23 cellular contexts compared by ENCODE assay signal in the genomic region with DNA sequence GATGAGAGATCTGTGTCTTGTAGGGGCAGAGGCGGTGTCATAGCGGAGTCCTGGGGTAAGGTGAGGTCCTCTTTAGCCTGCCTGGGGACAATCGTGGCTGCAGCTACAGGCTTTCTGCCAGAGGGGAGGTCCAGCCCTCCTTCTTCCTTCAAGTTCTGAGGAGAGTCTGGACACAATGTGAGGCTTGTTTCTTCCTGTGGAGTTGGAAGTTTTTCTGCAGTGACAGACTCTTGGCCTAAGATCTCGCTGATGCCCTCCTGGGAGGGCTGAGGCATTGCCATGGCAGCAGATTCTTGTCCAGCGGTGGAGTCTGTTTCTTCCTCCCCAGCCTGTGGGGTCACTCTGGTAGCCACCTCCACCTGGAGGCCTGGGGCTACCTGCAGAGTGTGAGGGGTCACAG. TPM values are rescaled to one million over a fixed set of nuclear protein-coding genes. Genes with fewer than 3 reads are reported as not detected.
A peak's percentile ranks its signal among the peaks of the same experiment; 100 is the strongest.
DNase-seq lines count a peak whose midpoint lies in the region; ATAC-seq and TF ChIP-seq lines count a peak whose summit lies in the region.
"Had no signal": no experiment of that assay in that cellular context is flagged by ENCODE, and none has a peak within 500 bp of the region (broad histone marks: within the 10 kb centered on the region; RNA-seq: fewer than 3 reads in every experiment).

No MANE protein-coding gene starts in this region.

- H3K27me3 Mint-ChIP-seq in activated naive CD4-positive, alpha-beta T cell treated with anti-CD3 and anti-CD28 coated beads for 36 hours (ENCODE audit: low read depth) = peaks cover 5% of the 10 kb centered on the region
- peaks cover 5% of the 10 kb centered on the region for H3K27me3 Mint-ChIP-seq in endodermal cell (ENCODE audit: insufficient read depth)

- no peak overlapping the region for H3K4me3 Mint-ChIP-seq in activated naive CD4-positive, alpha-beta T cell treated with anti-CD3 and anti-CD28 coated beads for 36 hours
- no peak overlapping the region for H3K4me3 Mint-ChIP-seq in endodermal cell

- H3K14ac ChIP-seq in neuronal stem cell (ENCODE audit: low read length) = no peak overlapping the region

- intact Hi-C loops in activated naive CD4-positive, alpha-beta T cell treated with anti-CD3 and anti-CD28 coated beads for 36 hours (cut with micrococcal nuclease) = no loop called here

- no peaks in the 10 kb centered on the region for H3K4me1 ChIP-seq in endodermal cell (ENCODE audit: control insufficient read depth, insufficient read depth, low read length)
- H3K4me1 ChIP-seq in neuronal stem cell (ENCODE audit: control insufficient read depth in 2 of 2, insufficient read depth in 1 of 2, low read depth in 1 of 2, low read length in 2 of 2) = peaks cover 2 to 4% of the 10 kb centered on the region in 2 donors

- peak; percentile 2 for DNase-seq in activated naive CD4-positive, alpha-beta T cell treated with anti-CD3 and anti-CD28 coated beads for 36 hours
- no peak for DNase-seq in activated naive CD4-positive, alpha-beta T cell (lab: John Stamatoyannopoulos, UW)
- DNase-seq in endodermal cell (no peak), neuronal stem cell (ENCODE audit: low spot score) (no peak), amniotic stem cell (lab: John Stamatoyannopoulos, UW) (no peak), mucosa of gallbladder (ENCODE audit: low spot score) (no peak)
- DNase-seq: DMS 273 treated with DMSO at 0.1 percent for 48 hours, GDM1, GOT3, Kasumi-1, MM.1S, NCI-H1105, NCI-H1694, NCI-H2107, NCI-H226, NCI-H524 treated with DMSO at 0.1 percent for 48 hours, Peyer's patch, SHP77 had no signal

- H3K9me3 ChIP-seq in endodermal cell (ENCODE audit: control insufficient read depth, low read length) (no peaks in the 10 kb centered on the region), neuronal stem cell (replicated peaks in 1 of 2; ENCODE audit: control insufficient read depth in 2 of 2, insufficient read depth in 1 of 2, low read depth in 1 of 2, low read length in 2 of 2) (no peaks in the 10 kb centered on the region)
- H3K9me3 ChIP-seq: Peyer's patch had no signal

- no peak overlapping the region for H3K4me2 ChIP-seq in neuronal stem cell (ENCODE audit: insufficient read depth, low read length, poor library complexity, severe bottlenecking)

- WGBS in endodermal cell (ENCODE audit: insufficient coverage in 1 of 2, insufficient read length in 1 of 2), 2 experiments = 91 to 100% methylated on average over 2 to 5 of the region's 5 CpGs
- no CpG with 5 or more reads among the region's 5 CpGs for WGBS in neuronal stem cell (ENCODE audit: extremely low coverage in 2 of 2, insufficient read length in 2 of 2, insufficient replicate concordance in 1 of 2), 2 donors

- H3K23ac ChIP-seq in neuronal stem cell (ENCODE audit: low read depth, low read length, poor library complexity) = peak overlapping the region; percentile 5

- no peak overlapping the region for H2AFZ ChIP-seq in neuronal stem cell (ENCODE audit: low read length)

- no peak overlapping the region for H2BK12ac ChIP-seq in neuronal stem cell (ENCODE audit: low read length)

- no peak for ATAC-seq in HG02588 (IDR thresholded peaks at IDR 0.05; ENCODE audit: unreplicated experiment)
- no peak for ATAC-seq in HG03045 (IDR thresholded peaks at IDR 0.05; ENCODE audit: unreplicated experiment)
- ATAC-seq: GM12878 had no signal

- no peak overlapping the region for H3K9ac ChIP-seq in endodermal cell (ENCODE audit: extremely low read depth, low read length, poor library complexity, severe bottlenecking)
- H3K9ac ChIP-seq in neuronal stem cell (ENCODE audit: low read depth, low read length, poor library complexity) = peak overlapping the region; percentile 12

- no peak overlapping the region for H3K27ac Mint-ChIP-seq in activated naive CD4-positive, alpha-beta T cell treated with anti-CD3 and anti-CD28 coated beads for 36 hours
- H3K27ac Mint-ChIP-seq in endodermal cell = no peak overlapping the region
- H3K27ac Mint-ChIP-seq: IgD-negative memory B cell had no signal

- H3K18ac ChIP-seq in neuronal stem cell (ENCODE audit: low read length) = no peak overlapping the region

- no peak overlapping the region for H2BK5ac ChIP-seq in neuronal stem cell (ENCODE audit: low read length)

- H4K91ac ChIP-seq in neuronal stem cell (ENCODE audit: low read depth, low read length, poor library complexity) = no peak overlapping the region

- TF ChIP-seq CTCF in endodermal cell (conservative IDR thresholded peaks at IDR 0.05) = no peak

- H3K9me3 Mint-ChIP-seq in activated naive CD4-positive, alpha-beta T cell treated with anti-CD3 and anti-CD28 coated beads for 36 hours = no peaks in the 10 kb centered on the region
- H3K9me3 Mint-ChIP-seq in endodermal cell = no peaks in the 10 kb centered on the region
- H3K9me3 Mint-ChIP-seq: IgD-negative memory B cell had no signal

- peaks cover 6% of the 10 kb centered on the region for H3K27me3 ChIP-seq in endodermal cell (ENCODE audit: control insufficient read depth, insufficient read depth, low read length, poor library complexity, severe bottlenecking)
- H3K27me3 ChIP-seq in neuronal stem cell (ENCODE audit: control insufficient read depth in 3 of 3, insufficient read depth in 3 of 3, low read depth in 1 of 3, low read length in 3 of 3) = peaks cover 0 to 6% (median 4%) of the 10 kb centered on the region in 3 experiments
- H3K27me3 ChIP-seq: Peyer's patch had no signal

- no peak overlapping the region for H2BK120ac ChIP-seq in neuronal stem cell (ENCODE audit: low read depth, low read length)

- H3K27ac ChIP-seq in endodermal cell (ENCODE audit: low read depth, low read length) (peak overlapping the region; percentile 44), neuronal stem cell (replicated peaks; ENCODE audit: low read length) (no peak overlapping the region)
- H3K27ac ChIP-seq: HL-60, Peyer's patch had no signal

- H2AK5ac ChIP-seq in neuronal stem cell (ENCODE audit: low read depth, low read length) = no peak overlapping the region

- H3K4me1 Mint-ChIP-seq in activated naive CD4-positive, alpha-beta T cell treated with anti-CD3 and anti-CD28 coated beads for 36 hours (ENCODE audit: low read depth) = peaks cover 3% of the 10 kb centered on the region
- H3K4me1 Mint-ChIP-seq in endodermal cell = no peaks in the 10 kb centered on the region

- no peak overlapping the region for H4K8ac ChIP-seq in neuronal stem cell (ENCODE audit: low read depth, low read length)

- H2BK15ac ChIP-seq in neuronal stem cell (ENCODE audit: low read length) = no peak overlapping the region

- no peak overlapping the region for H3K4ac ChIP-seq in neuronal stem cell (ENCODE audit: low read length)

- no peaks in the 10 kb centered on the region for H3K36me3 Mint-ChIP-seq in activated naive CD4-positive, alpha-beta T cell treated with anti-CD3 and anti-CD28 coated beads for 36 hours (ENCODE audit: low read depth)
- no peaks in the 10 kb centered on the region for H3K36me3 Mint-ChIP-seq in endodermal cell (ENCODE audit: low read depth)
- H3K36me3 Mint-ChIP-seq: IgD-negative memory B cell had no signal

- no peak overlapping the region for H3K4me3 ChIP-seq in endodermal cell (ENCODE audit: low read length)
- H3K4me3 ChIP-seq in neuronal stem cell (ENCODE audit: low read length in 2 of 2) = no peak overlapping the region
- H3K4me3 ChIP-seq: GM12878, Peyer's patch had no signal

- H3K36me3 ChIP-seq in endodermal cell (ENCODE audit: control insufficient read depth, insufficient read depth, low read length) = no peaks in the 10 kb centered on the region
- H3K36me3 ChIP-seq in neuronal stem cell (replicated peaks in 1 of 2; ENCODE audit: control insufficient read depth in 2 of 2, insufficient read depth in 2 of 2, low read length in 2 of 2) = peaks cover 0 to 4% of the 10 kb centered on the region in 2 donors
- H3K36me3 ChIP-seq: Peyer's patch had no signal

- CTCF ChIA-PET in activated naive CD4-positive, alpha-beta T cell treated with anti-CD3 and anti-CD28 coated beads for 36 hours (lab: Charles Lee) = no interaction called here

- peaks cover 8% of the 10 kb centered on the region for H3K79me1 ChIP-seq in neuronal stem cell (ENCODE audit: low read depth, low read length)

RNA-seq across cellular contexts. Expression of gene NACAD, which starts 4.4 kb away (rescaled TPM):
- total RNA-seq in activated naive CD4-positive, alpha-beta T cell treated with anti-CD3 and anti-CD28 coated beads for 36 hours = under 1 TPM; 0.05 TPM
- total RNA-seq in endodermal cell (1 to 10 TPM; 5.8 to 6.7 TPM), mucosa of gallbladder (4.9 TPM)
- 25.0 TPM for polyA plus RNA-seq in endodermal cell (2013, experiment 1 of 2)
- 21.5 TPM for polyA plus RNA-seq in endodermal cell (2013, experiment 2 of 2)
- 3.5 TPM for polyA plus RNA-seq in neuronal stem cell (2013, experiment 1 of 2)
- 3.6 TPM for polyA plus RNA-seq in neuronal stem cell (2013, experiment 2 of 2)
- total RNA-seq: GM12878 had no signal
- polyA plus RNA-seq: GM12878, IgD-negative memory B cell had no signal

RNA-seq across cellular contexts. Expression of gene TBRG4, which starts 27.2 kb away (rescaled TPM):
- 100 to 1,000 TPM; 127 to 136 TPM for total RNA-seq in activated naive CD4-positive, alpha-beta T cell treated with anti-CD3 and anti-CD28 coated beads for 36 hours
- 10 to 100 TPM; 66.7 to 95.9 TPM for total RNA-seq in endodermal cell
- 52.1 TPM for polyA plus RNA-seq in endodermal cell (2013, experiment 1 of 2)
- 54.2 TPM for polyA plus RNA-seq in endodermal cell (2013, experiment 2 of 2)
- 46.9 TPM for polyA plus RNA-seq in neuronal stem cell (2013, experiment 1 of 2)
- 46.7 TPM for polyA plus RNA-seq in neuronal stem cell (2013, experiment 2 of 2)
- total RNA-seq in mucosa of gallbladder = 58.0 TPM
